Comparison of ENCODE assay signal across 12 cellular contexts in the genomic region with DNA sequence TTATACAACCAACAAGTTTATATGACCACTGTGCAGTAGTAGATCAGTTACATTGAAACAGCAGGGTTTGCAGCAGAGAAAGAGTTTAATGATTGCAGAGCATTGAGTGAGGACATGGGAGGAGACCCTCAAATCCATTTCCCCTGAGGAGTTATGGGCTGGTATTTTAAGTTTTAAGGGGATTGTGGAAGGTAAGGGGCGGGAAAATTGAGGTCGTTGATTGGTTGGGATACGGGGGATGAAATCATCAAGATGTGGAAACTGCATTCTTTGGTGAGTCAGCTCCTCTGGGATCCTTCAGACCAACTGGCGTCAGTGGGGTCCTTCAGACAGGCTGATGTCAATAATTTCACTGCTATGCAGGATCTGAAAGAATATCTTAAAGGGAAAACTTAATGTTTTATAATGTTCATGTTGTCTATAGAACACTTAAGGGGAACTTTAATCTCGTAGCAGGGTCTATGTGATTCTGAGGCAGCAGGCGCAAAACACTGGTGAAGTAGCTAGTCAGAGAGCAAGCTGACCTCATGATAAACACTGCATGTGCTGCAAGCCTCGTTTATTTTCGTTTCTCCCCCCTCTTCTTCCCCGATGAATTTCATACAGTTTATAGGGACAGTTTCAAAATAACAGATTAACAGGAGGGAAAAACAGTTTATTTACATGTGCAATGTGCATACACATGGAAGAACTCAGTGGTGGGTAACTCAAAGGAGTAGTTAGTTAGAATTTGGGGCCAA. TPM values are rescaled to one million over a fixed set of nuclear protein-coding genes. Genes with fewer than 3 reads are reported as not detected.
DNase-seq lines count a peak whose midpoint lies in the region; ATAC-seq and TF ChIP-seq lines count a peak whose summit lies in the region.
"Had no signal": no experiment of that assay in that cellular context is flagged by ENCODE, and none has a peak within 500 bp of the region (broad histone marks: within the 10 kb centered on the region; RNA-seq: fewer than 3 reads in every experiment).

No MANE protein-coding gene starts in this region.

- POLR2A ChIA-PET in CD4-positive, alpha-beta T cell (lab: Charles Lee) = no interaction called here

- no peaks in the 10 kb centered on the region for H3K27me3 ChIP-seq in CD4-positive, alpha-beta T cell (ENCODE audit: control insufficient read depth, insufficient read depth, low read length)
- H3K27me3 ChIP-seq in effector memory CD4-positive, alpha-beta T cell (replicated peaks; ENCODE audit: control insufficient read depth, insufficient read depth, low read length, poor library complexity, severe bottlenecking) = no peaks in the 10 kb centered on the region

- no peaks in the 10 kb centered on the region for H3K27me3 Mint-ChIP-seq in CD4-positive, alpha-beta T cell

- TF ChIP-seq CTCF in CD4-positive, alpha-beta T cell (IDR thresholded peaks at IDR 0.05) = no peak

- H3K36me3 ChIP-seq in effector memory CD4-positive, alpha-beta T cell (ENCODE audit: control insufficient read depth, insufficient read depth, low read length) = no peaks in the 10 kb centered on the region

- H3K9me3 ChIP-seq in CD4-positive, alpha-beta T cell (ENCODE audit: control insufficient read depth, low read length) = no peaks in the 10 kb centered on the region
- H3K9me3 ChIP-seq in effector memory CD4-positive, alpha-beta T cell (ENCODE audit: control insufficient read depth, low read length) = peaks cover 6% of the 10 kb centered on the region

- peak overlapping the region; percentile 45 for H3K27ac Mint-ChIP-seq in CD4-positive, alpha-beta T cell

- no peak overlapping the region for H3K4me3 Mint-ChIP-seq in CD4-positive, alpha-beta T cell

- no peak for ATAC-seq in CD4-positive, alpha-beta T cell (ENCODE audit: poor library complexity)

- no peak overlapping the region for H3K27ac ChIP-seq in CD4-positive, alpha-beta T cell (ENCODE audit: low read depth, low read length)
- H3K27ac ChIP-seq in effector memory CD4-positive, alpha-beta T cell (ENCODE audit: insufficient read depth, low read length, poor library complexity, severe bottlenecking) = no peak overlapping the region
- H3K27ac ChIP-seq: VCaP had no signal

- H3K9me3 Mint-ChIP-seq in CD4-positive, alpha-beta T cell = peaks cover 2% of the 10 kb centered on the region

- CTCF ChIA-PET in CD4-positive, alpha-beta T cell (lab: Charles Lee) = no interaction called here

- H3K4me3 ChIP-seq in effector memory CD4-positive, alpha-beta T cell (ENCODE audit: insufficient read depth, low read depth, low read length, poor library complexity, severe bottlenecking) = no peak overlapping the region

- peaks cover 5% of the 10 kb centered on the region for H3K4me1 ChIP-seq in effector memory CD4-positive, alpha-beta T cell (ENCODE audit: control insufficient read depth, insufficient read depth, low read length, poor library complexity, severe bottlenecking)

- peaks cover 47% of the 10 kb centered on the region for H3K36me3 Mint-ChIP-seq in CD4-positive, alpha-beta T cell (ENCODE audit: low read depth)

- intact Hi-C loops in CD4-positive, alpha-beta T cell (cut with DNase I, micrococcal nuclease) = no loop called here

- H3K4me1 Mint-ChIP-seq in CD4-positive, alpha-beta T cell (ENCODE audit: low read depth) = peaks cover 25% of the 10 kb centered on the region

- no peak for DNase-seq in CD4-positive, alpha-beta T cell
- peak; percentile 93 for DNase-seq in LHCN-M2 (ENCODE audit: low read depth)
- peak; percentile 1 for DNase-seq in amniotic stem cell (lab: John Stamatoyannopoulos, UW)
- DNase-seq in iris pigment epithelial cell (ENCODE audit: low read depth) = peak; percentile 90
- DNase-seq in nucleus accumbens (lab: John Stamatoyannopoulos, UW) = no peak
- DNase-seq in DMS114 treated with DMSO at 0.1 percent for 48 hours (lab: John Stamatoyannopoulos, UW; ENCODE audit: unreplicated experiment) = no peak
- no peak for DNase-seq in effector memory CD4-positive, alpha-beta T cell
- no peak for DNase-seq in SW480 (ENCODE audit: low spot score)
- DNase-seq: activated naive CD4-positive, alpha-beta T cell; NCI-H1105 treated with DMSO at 0.1 percent for 48 hours; occipital lobe had no signal

RNA-seq across cellular contexts. Expression of a gene that starts 17.4 kb away (rescaled TPM):
- 1 to 10 TPM in 1 of 2 experiments, under 1 TPM in 1; 0.99 to 1.2 TPM for total RNA-seq in CD4-positive, alpha-beta T cell
- 3.4 and 4.7 TPM in 2 replicates for total RNA-seq in LHCN-M2 (2014; rRNA removed)
- polyA plus RNA-seq in LHCN-M2 (2012) = 3.0 TPM

RNA-seq across cellular contexts. Expression of a gene that starts 41.2 kb away (rescaled TPM):
- 10 to 100 TPM; 12.9 to 15.8 TPM for total RNA-seq in CD4-positive, alpha-beta T cell
- total RNA-seq in LHCN-M2 (2014; rRNA removed) = 9.3 and 12.6 TPM in 2 replicates
- 12.3 TPM for polyA plus RNA-seq in LHCN-M2 (2012)

RNA-seq across cellular contexts. Expression of a gene that starts 41.8 kb away (rescaled TPM):
- 100 to 1,000 TPM; 229 to 247 TPM for total RNA-seq in CD4-positive, alpha-beta T cell
- total RNA-seq in LHCN-M2 (2014; rRNA removed) = 51.6 and 61.0 TPM in 2 replicates
- polyA plus RNA-seq in LHCN-M2 (2012) = 34.9 TPM

RNA-seq across cellular contexts. Expression of a gene that starts 42.3 kb away (rescaled TPM):
- under 1 TPM; 0.38 to 0.59 TPM for total RNA-seq in CD4-positive, alpha-beta T cell
- total RNA-seq in LHCN-M2 (2014; rRNA removed) = 29.8 and 38.5 TPM in 2 replicates
- 40.6 TPM for polyA plus RNA-seq in LHCN-M2 (2012)

RNA-seq across cellular contexts. Expression of a gene that starts 53.9 kb away (rescaled TPM):
- total RNA-seq in CD4-positive, alpha-beta T cell = 10 to 100 TPM; 33.0 to 36.7 TPM
- 37.5 and 48.7 TPM in 2 replicates for total RNA-seq in LHCN-M2 (2014; rRNA removed)
- 15.0 TPM for polyA plus RNA-seq in LHCN-M2 (2012)

Comparison
In these comparisons a context has a peak if more than half of its experiments do, and no peak if none do; other contexts are left out.
1. DNase-seq: peak in LHCN-M2 (single experiment), amniotic stem cell (single experiment) and iris pigment epithelial cell (single experiment); none in CD4-positive, alpha-beta T cell (0 of 10), nucleus accumbens (0 of 56), DMS114 treated with DMSO at 0.1 percent for 48 hours (single experiment), effector memory CD4-positive, alpha-beta T cell (0 of 3) and SW480 (single experiment).